Comparison of ENCODE assay signal across 15 cellular contexts in genomic region chr17:75241502-75241901, GRCh38. TPM values are rescaled to one million over a fixed set of nuclear protein-coding genes. Genes with fewer than 3 reads are reported as not detected.
DNase-seq lines count a peak whose midpoint lies in the region; ATAC-seq and TF ChIP-seq lines count a peak whose summit lies in the region.
"Had no signal": no experiment of that assay in that cellular context is flagged by ENCODE, and none has a peak within 500 bp of the region (broad histone marks: within the 10 kb centered on the region; RNA-seq: fewer than 3 reads in every experiment).

No MANE protein-coding gene starts in this region.

- H3K36me3 Mint-ChIP-seq in CD14-positive monocyte (peaks cover 87 to 99% of the 10 kb centered on the region in 2 donors), IgD-negative memory B cell (peaks cover 2% of the 10 kb centered on the region), neural crest cell (ENCODE audit: low read depth) (peaks cover 13% of the 10 kb centered on the region)
- H3K36me3 Mint-ChIP-seq in central memory CD8-positive, alpha-beta T cell (ENCODE audit: insufficient read depth), result peaks cover 62% of the 10 kb centered on the region

- TF ChIP-seq CTCF in CD14-positive monocyte (IDR thresholded peaks at IDR 0.05) (no peak), neural crest cell (conservative IDR thresholded peaks at IDR 0.05) (no peak)

- H3K9me3 Mint-ChIP-seq in CD14-positive monocyte (peaks cover 0 to 1% (median 0%) of the 10 kb centered on the region in 7 donors), IgD-negative memory B cell (no peaks in the 10 kb centered on the region), neural crest cell (no peaks in the 10 kb centered on the region)
- no peaks in the 10 kb centered on the region for H3K9me3 Mint-ChIP-seq in central memory CD8-positive, alpha-beta T cell
- H3K9me3 Mint-ChIP-seq: nephron had no signal

- H3K4me3 Mint-ChIP-seq in CD14-positive monocyte (no peak overlapping the region), IgD-negative memory B cell (peak overlapping the region in 3 of 4 donors; percentile 33 to 82 (median 66)), neural crest cell (peak overlapping the region; percentile 14)
- H3K4me3 Mint-ChIP-seq in central memory CD8-positive, alpha-beta T cell, result no peak overlapping the region
- H3K4me3 Mint-ChIP-seq: nephron had no signal

- intact Hi-C loops in CD14-positive monocyte (cut with micrococcal nuclease), result no loop called here
- intact Hi-C loops in left ventricle myocardium superior (cut with micrococcal nuclease), result no loop called here

- H3K27ac Mint-ChIP-seq in CD14-positive monocyte (peak overlapping the region in 5 of 7 donors; percentile 2 to 82 (median 18)), IgD-negative memory B cell (peak overlapping the region; percentile 97 to 99 (median 99)), neural crest cell (ENCODE audit: unreplicated experiment) (no peak overlapping the region)
- peak overlapping the region; percentile 94 for H3K27ac Mint-ChIP-seq in central memory CD8-positive, alpha-beta T cell (ENCODE audit: low read depth)
- H3K27ac Mint-ChIP-seq: nephron had no signal

- H3K27me3 Mint-ChIP-seq in CD14-positive monocyte (ENCODE audit: low read depth in 3 of 3) (peaks cover 0 to 2% (median 0%) of the 10 kb centered on the region in 3 donors), IgD-negative memory B cell (no peaks in the 10 kb centered on the region), neural crest cell (ENCODE audit: low read depth) (no peaks in the 10 kb centered on the region)
- H3K27me3 Mint-ChIP-seq in central memory CD8-positive, alpha-beta T cell, result no peaks in the 10 kb centered on the region

- DNase-seq in CD14-positive monocyte (ENCODE audit: low spot score) (no peak), neural crest cell (ENCODE audit: low read depth, low spot score) (no peak), NCI-H1436 (lab: John Stamatoyannopoulos, UW) (no peak), NCI-H1092 treated with DMSO at 0.1 percent for 48 hours (lab: John Stamatoyannopoulos, UW) (no peak), left ventricle myocardium superior (no peak), EL (no peak)
- no peak for DNase-seq in central memory CD8-positive, alpha-beta T cell (ENCODE audit: low spot score in 2 of 2)
- DNase-seq: activated CD4-positive, CD25-positive, alpha-beta regulatory T cell; colonic mucosa; Kasumi-1; left lung; NCI-H1694; NCI-H510A treated with DMSO at 0.1 percent for 48 hours had no signal

- H3K4me1 Mint-ChIP-seq in CD14-positive monocyte (peaks cover 51% of the 10 kb centered on the region), IgD-negative memory B cell (peaks cover 20 to 39% (median 29%) of the 10 kb centered on the region in 3 donors), neural crest cell (no peaks in the 10 kb centered on the region)
- peaks cover 39% of the 10 kb centered on the region for H3K4me1 Mint-ChIP-seq in central memory CD8-positive, alpha-beta T cell
- H3K4me1 Mint-ChIP-seq: nephron had no signal

- ATAC-seq in central memory CD8-positive, alpha-beta T cell (replicated peaks; ENCODE audit: extremely low read depth, poor library complexity, severe bottlenecking), result no peak
- no peak for ATAC-seq in left ventricle myocardium superior
- ATAC-seq: left lung had no signal

RNA-seq across cellular contexts. Expression of gene GGA3, which starts 19.9 kb away (rescaled TPM):
- 10 to 100 TPM in 1 of 2 donors, 1 to 10 TPM in 1; 4.3 to 15.7 TPM for polyA plus RNA-seq in CD14-positive monocyte
- 27.8 TPM for polyA plus RNA-seq in IgD-negative memory B cell
- 57.2 and 59.0 TPM in 2 replicates for total RNA-seq in neural crest cell
- total RNA-seq in left ventricle myocardium superior, result 26.2 TPM

RNA-seq across cellular contexts. Expression of gene MRPS7, which starts 20.2 kb away (rescaled TPM):
- polyA plus RNA-seq in CD14-positive monocyte (100 to 1,000 TPM; 101 to 122 TPM), IgD-negative memory B cell (101 TPM)
- total RNA-seq in neural crest cell (84.7 and 86.4 TPM in 2 replicates), left ventricle myocardium superior (132 TPM)

RNA-seq across cellular contexts. Expression of gene MIF4GD, which starts 29.5 kb away (rescaled TPM):
- polyA plus RNA-seq in CD14-positive monocyte (100 to 1,000 TPM in 1 of 2 donors, 10 to 100 TPM in 1; 80.6 to 103 TPM), IgD-negative memory B cell (103 TPM)
- total RNA-seq in neural crest cell (13.8 and 15.9 TPM in 2 replicates), left ventricle myocardium superior (15.4 TPM)

RNA-seq across cellular contexts. Expression of gene NUP85, which starts 36.0 kb away (rescaled TPM):
- 10 to 100 TPM; 36.3 to 38.7 TPM for polyA plus RNA-seq in CD14-positive monocyte
- polyA plus RNA-seq in IgD-negative memory B cell, result 32.3 TPM
- total RNA-seq in neural crest cell, result 122 and 126 TPM in 2 replicates
- 28.0 TPM for total RNA-seq in left ventricle myocardium superior

RNA-seq across cellular contexts. Expression of gene SLC25A19, which starts 47.7 kb away (rescaled TPM):
- polyA plus RNA-seq in CD14-positive monocyte (10 to 100 TPM; 14.4 to 18.8 TPM), IgD-negative memory B cell (22.0 TPM)
- total RNA-seq in neural crest cell (15.7 and 18.6 TPM in 2 replicates), left ventricle myocardium superior (23.0 TPM)

Comparison
In these comparisons a context has a peak if more than half of its experiments do, and no peak if none do; other contexts are left out.
1. H3K4me3 Mint-ChIP-seq: peak in IgD-negative memory B cell (3 of 4) and neural crest cell (single experiment); none in CD14-positive monocyte (0 of 2) and central memory CD8-positive, alpha-beta T cell (single experiment).